ENCODE assay signal across 34 cellular contexts in genomic region chr3:108242776-108243175, GRCh38. TPM values are rescaled to one million over a fixed set of nuclear protein-coding genes. Genes with fewer than 3 reads are reported as not detected.
"Had no signal": no experiment of that assay in that cellular context is flagged by ENCODE, and none has a peak within 500 bp of the region (broad histone marks: within the 10 kb centered on the region; RNA-seq: fewer than 3 reads in every experiment).

No MANE protein-coding gene starts in this region.

- H3K4me1 ChIP-seq: ascending aorta had no signal

- H3K4me3 Mint-ChIP-seq: activated CD4-positive, alpha-beta T cell treated with anti-CD3 and anti-CD28 coated beads, Interleukin-2, amount 10 ng/mL, durations not matched to agents 24 days and 14 days; activated CD8-positive, alpha-beta T cell treated with anti-CD3 and anti-CD28 coated beads for 36 hours; activated naive CD4-positive, alpha-beta T cell treated with anti-CD3 and anti-CD28 coated beads, Interleukin-2, amount 50 U/mL, for 24 hours; activated naive CD8-positive, alpha-beta T cell treated with anti-CD3 and anti-CD28 coated beads, Interleukin-2, amount 10 ng/mL, durations not matched to agents 7 days and 5 days; central memory CD8-positive, alpha-beta T cell had no signal

- H3K4me3 ChIP-seq: ascending aorta, cardiac muscle cell, MG63 had no signal

- H3K27ac Mint-ChIP-seq: activated CD4-positive, alpha-beta T cell treated with anti-CD3 and anti-CD28 coated beads, Interleukin-2, amount 10 ng/mL, durations not matched to agents 24 days and 14 days; activated CD8-positive, alpha-beta T cell treated with anti-CD3 and anti-CD28 coated beads for 36 hours; activated naive CD4-positive, alpha-beta T cell treated with anti-CD3 and anti-CD28 coated beads, Interleukin-2, amount 50 U/mL, for 24 hours; activated naive CD8-positive, alpha-beta T cell treated with anti-CD3 and anti-CD28 coated beads, Interleukin-2, amount 10 ng/mL, durations not matched to agents 7 days and 5 days; activated T-helper 2 cell treated with anti-CD3 and anti-CD28 coated beads, Interferon-gamma antibody, Interleukin-2, Interleukin-4, amounts not matched to agents 10 μg/mL and 5 μg/mL and 100 μg/mL, durations not matched to agents 14 hours and 24 hours and 36 hours had no signal

- H3K36me3 Mint-ChIP-seq: activated naive CD4-positive, alpha-beta T cell treated with anti-CD3 and anti-CD28 coated beads, Interleukin-2, amount 50 U/mL, for 24 hours had no signal

- H3K4me1 Mint-ChIP-seq: activated naive CD4-positive, alpha-beta T cell treated with anti-CD3 and anti-CD28 coated beads, Interleukin-2, amount 50 U/mL, for 24 hours; activated naive CD8-positive, alpha-beta T cell treated with anti-CD3 and anti-CD28 coated beads, Interleukin-2, amount 10 ng/mL, durations not matched to agents 7 days and 5 days; central memory CD8-positive, alpha-beta T cell had no signal

- H3K9me3 ChIP-seq: ascending aorta, MG63 had no signal

- H3K27me3 Mint-ChIP-seq: activated CD4-positive, alpha-beta T cell treated with anti-CD3 and anti-CD28 coated beads, Interleukin-2, amount 10 ng/mL, durations not matched to agents 24 days and 14 days; activated CD8-positive, alpha-beta T cell treated with anti-CD3 and anti-CD28 coated beads for 36 hours; activated naive CD4-positive, alpha-beta T cell treated with anti-CD3 and anti-CD28 coated beads, Interleukin-2, amount 50 U/mL, for 24 hours; activated naive CD8-positive, alpha-beta T cell treated with anti-CD3 and anti-CD28 coated beads, Interleukin-2, amount 10 ng/mL, durations not matched to agents 7 days and 5 days; central memory CD8-positive, alpha-beta T cell had no signal

- ATAC-seq: activated CD8-positive, alpha-beta T cell treated with anti-CD3 and anti-CD28 coated beads for 36 hours; Right ventricle myocardium inferior had no signal

- H3K27me3 ChIP-seq: ascending aorta, cardiac muscle cell, MG63 had no signal

- H3K36me3 ChIP-seq: ascending aorta, cardiac muscle cell, MG63 had no signal

- H3K27ac ChIP-seq: ascending aorta, cardiac muscle cell, RWPE1 had no signal

- DNase-seq: activated CD4-positive, alpha-beta T cell treated with anti-CD3 and anti-CD28 coated beads, Interleukin-2, amount 10 ng/mL, durations not matched to agents 24 days and 14 days; activated CD4-positive, alpha-beta T cell treated with anti-CD3 and anti-CD28 coated beads, Interleukin-2, amount 50 U/mL, for 4 hours; activated CD8-positive, alpha-beta T cell treated with anti-CD3 and anti-CD28 coated beads for 36 hours; activated gamma-delta T cell; activated naive CD4-positive, alpha-beta T cell treated with Interleukin-2 at 50 U/mL for 16 hours; activated naive CD8-positive, alpha-beta T cell treated with anti-CD3 and anti-CD28 coated beads, Interleukin-2, amount 10 ng/mL, durations not matched to agents 7 days and 5 days; activated T-cell treated with anti-CD3 and anti-CD28 coated beads, Interleukin-2, amount 50 U/mL, for 1 hour; amygdala; Karpas-422; KBM-7; MG63; NCI-H1048; NCI-H1105 treated with DMSO at 0.1 percent for 48 hours; NCI-H1436 treated with DMSO at 0.1 percent for 48 hours; NCI-H187; NCI-H2029 treated with DMSO at 0.1 percent for 48 hours; NCI-H2107; NCI-H2171; NCI-H510A; NCI-H526; NCI-H748 treated with DMSO at 0.1 percent for 48 hours; NK-92 treated with Interleukin-12 subunit alpha and Interleukin-12 subunit beta, amount 100 ng/mL, for 24 hours; SW 1271; T-helper 1 cell; T-helper 2 cell; T-helper 9 cell had no signal

- H3K9me3 Mint-ChIP-seq: activated naive CD4-positive, alpha-beta T cell treated with anti-CD3 and anti-CD28 coated beads, Interleukin-2, amount 50 U/mL, for 24 hours; central memory CD8-positive, alpha-beta T cell had no signal

RNA-seq across cellular contexts. Expression of gene HHLA2, which starts 53.6 kb away (rescaled TPM):
- total RNA-seq: ascending aorta, PC-3, Right ventricle myocardium inferior had no signal
- polyA plus RNA-seq: cardiac muscle cell had no signal
